ENCODE assay signal across 9 cellular contexts in genomic region chr19:16324064-16324383, GRCh38. TPM values are rescaled to one million over a fixed set of nuclear protein-coding genes. Genes with fewer than 3 reads are reported as not detected.
DNase-seq lines count a peak whose midpoint lies in the region; ATAC-seq and TF ChIP-seq lines count a peak whose summit lies in the region.
"Had no signal": no experiment of that assay in that cellular context is flagged by ENCODE, and none has a peak within 500 bp of the region (broad histone marks: within the 10 kb centered on the region; RNA-seq: fewer than 3 reads in every experiment).

No MANE protein-coding gene starts in this region.

- peaks cover 20 to 27% of the 10 kb centered on the region in 2 donors for H3K4me1 Mint-ChIP-seq in natural killer cell treated with Interleukin-12 subunit alpha and Interleukin-12 subunit beta and Interleukin-15 and Interleukin-18, amount 100 ng/mL, for 72 hours (ENCODE audit: low read depth in 2 of 2)

- no peak for ATAC-seq in natural killer cell treated with Interleukin-12 subunit alpha and Interleukin-12 subunit beta and Interleukin-15 and Interleukin-18, amount 100 ng/mL, for 72 hours
- ATAC-seq in HG03521 (IDR thresholded peaks at IDR 0.05; ENCODE audit: unreplicated experiment) (no peak), GM21515 (IDR thresholded peaks at IDR 0.05; ENCODE audit: unreplicated experiment) (no peak)

- H3K27me3 ChIP-seq in KMS-11 (ENCODE audit: insufficient read depth, low read depth): no peaks in the 10 kb centered on the region; the same call in 1 of the 2 replicates

- H4K20me1 ChIP-seq in KMS-11 (ENCODE audit: insufficient read depth): no peaks in the 10 kb centered on the region

- H3K27ac ChIP-seq in KMS-11: peak overlapping the region; percentile 49
- peak overlapping the region; percentile 93 to 95 for H3K27ac ChIP-seq in coronary artery

- no peak overlapping the region for H3K27ac Mint-ChIP-seq in natural killer cell treated with Interleukin-12 subunit alpha and Interleukin-12 subunit beta and Interleukin-15 and Interleukin-18, amount 100 ng/mL, for 72 hours

- no peaks in the 10 kb centered on the region for H3K79me2 ChIP-seq in KMS-11 (ENCODE audit: insufficient read depth, low read depth)

- peak overlapping the region; percentile 71 for H3K9ac ChIP-seq in KMS-11

- TF ChIP-seq CTCF in AG10803 (conservative IDR thresholded peaks at IDR 0.05; ENCODE audit: low read length) (no peak), KMS-11 (conservative IDR thresholded peaks at IDR 0.05; ENCODE audit: low read depth, low read length) (no peak), coronary artery (IDR thresholded peaks at IDR 0.05) (no peak)

- no peaks in the 10 kb centered on the region for H3K36me3 ChIP-seq in KMS-11 (ENCODE audit: insufficient read depth)

- H3K27me3 Mint-ChIP-seq in natural killer cell treated with Interleukin-12 subunit alpha and Interleukin-12 subunit beta and Interleukin-15 and Interleukin-18, amount 100 ng/mL, for 72 hours: peaks cover 0 to 11% of the 10 kb centered on the region in 2 donors

- no peaks in the 10 kb centered on the region for H3K9me3 Mint-ChIP-seq in natural killer cell treated with Interleukin-12 subunit alpha and Interleukin-12 subunit beta and Interleukin-15 and Interleukin-18, amount 100 ng/mL, for 72 hours

- H3K4me3 Mint-ChIP-seq in natural killer cell treated with Interleukin-12 subunit alpha and Interleukin-12 subunit beta and Interleukin-15 and Interleukin-18, amount 100 ng/mL, for 72 hours: peak overlapping the region; percentile 34

- H2AFZ ChIP-seq in KMS-11 (ENCODE audit: low read depth): peak overlapping the region; percentile 50; the same call in 1 of the 2 replicates

- DNase-seq in AG10803 (ENCODE audit: low read depth) (no peak), coronary artery (ENCODE audit: low spot score) (no peak), HPDE6-E6E7 (ENCODE audit: extremely low spot score) (no peak), MV-4-11 (lab: John Stamatoyannopoulos, UW) (no peak)
- DNase-seq in natural killer cell treated with Interleukin-12 subunit alpha and Interleukin-12 subunit beta and Interleukin-15 and Interleukin-18, amount 100 ng/mL, for 72 hours (ENCODE audit: low spot score): peak; percentile 45
- DNase-seq: NCI-H1417 treated with DMSO at 0.1 percent for 48 hours had no signal

- H3K4me2 ChIP-seq in KMS-11: peak overlapping the region; percentile 87

- H3K36me3 Mint-ChIP-seq in natural killer cell treated with Interleukin-12 subunit alpha and Interleukin-12 subunit beta and Interleukin-15 and Interleukin-18, amount 100 ng/mL, for 72 hours: no peaks in the 10 kb centered on the region

- H3K4me3 ChIP-seq in AG10803 (ENCODE audit: low read length) (peak overlapping the region; percentile 62), KMS-11 (IDR thresholded peaks at IDR 0.05; ENCODE audit: insufficient read depth, low read depth, low read length) (no peak overlapping the region), coronary artery (peak overlapping the region; percentile 87)

- peaks cover 34% of the 10 kb centered on the region for H3K4me1 ChIP-seq in KMS-11 (ENCODE audit: low read depth, poor library complexity, severe bottlenecking)

RNA-seq across cellular contexts. Expression of gene KLF2, which starts 0.6 kb away (rescaled TPM):
- total RNA-seq in natural killer cell treated with Interleukin-12 subunit alpha and Interleukin-12 subunit beta and Interleukin-15 and Interleukin-18, amount 100 ng/mL, for 72 hours: 1 to 10 TPM; 3.4 to 6.7 TPM
